In the genomic region with DNA sequence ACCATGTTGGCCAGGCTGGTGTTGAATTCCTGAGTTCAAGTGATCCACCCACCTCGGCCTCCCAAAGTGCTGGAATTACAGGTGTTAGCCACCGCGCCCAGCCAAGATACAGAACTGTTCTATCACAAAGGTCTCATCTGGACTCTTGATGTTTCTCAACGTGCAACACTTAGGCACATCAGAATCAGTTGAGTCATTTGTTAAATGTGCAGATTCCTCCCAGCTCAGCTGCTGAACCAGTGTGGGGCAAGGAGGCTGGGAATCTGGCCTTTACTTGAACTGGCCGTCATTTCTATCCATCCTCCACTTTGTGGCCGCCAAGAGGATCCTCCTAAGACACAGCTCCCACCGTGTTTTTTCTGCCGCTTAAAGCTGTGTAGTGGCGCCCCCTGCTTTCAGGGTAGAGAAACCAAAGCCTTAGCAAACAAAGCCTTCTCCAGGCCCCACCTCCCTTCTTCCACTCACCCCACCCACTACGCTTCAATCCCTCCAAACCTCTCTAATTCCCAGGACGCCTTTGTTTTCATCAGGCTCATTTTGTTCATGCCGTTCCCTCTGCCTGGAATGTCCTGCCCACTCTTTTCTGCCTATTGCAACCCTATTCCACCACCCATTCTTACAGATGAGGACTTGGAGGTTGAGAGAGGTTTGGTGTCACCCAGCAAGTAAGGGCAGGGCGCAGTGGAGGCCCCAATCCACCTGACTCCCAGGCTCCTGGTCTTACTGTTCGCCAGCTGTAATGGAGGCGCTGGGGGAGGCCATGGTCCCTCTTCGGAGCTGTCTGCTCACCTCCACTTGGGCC, we compare ENCODE assay signal across 8 cellular contexts. TPM values are rescaled to one million over a fixed set of nuclear protein-coding genes. Genes with fewer than 3 reads are reported as not detected.
DNase-seq lines count a peak whose midpoint lies in the region; ATAC-seq and TF ChIP-seq lines count a peak whose summit lies in the region.
"Had no signal": no experiment of that assay in that cellular context is flagged by ENCODE, and none has a peak within 500 bp of the region (broad histone marks: within the 10 kb centered on the region; RNA-seq: fewer than 3 reads in every experiment).

No MANE protein-coding gene starts in this region.

- no peak overlapping the region for H3K27ac Mint-ChIP-seq in stimulated activated memory B cell treated with anti-CD40 and anti-IgM and Interleukin-4, amounts not matched to agents 10 μg/mL and 1 μg/mL and 100 μg/mL, for 72 hours
- H3K27ac Mint-ChIP-seq: T-helper 1 cell treated with Interleukin-12 subunit alpha and Interleukin-12 subunit beta and Interleukin-4 antibody, amounts not matched to agents 30 μg/mL and 1 μg/mL, for 36 hours had no signal

- no peak for TF ChIP-seq POLR2A in NB4 (IDR thresholded peaks at IDR 0.05; ENCODE audit: extremely low read depth, insufficient read length)

- H3K4me1 Mint-ChIP-seq in stimulated activated memory B cell treated with anti-CD40 and anti-IgM and Interleukin-4, amounts not matched to agents 10 μg/mL and 1 μg/mL and 100 μg/mL, for 72 hours: no peaks in the 10 kb centered on the region

- DNase-seq in GM10266 (ENCODE audit: extremely low spot score) (no peak), NB4 (ENCODE audit: low read depth) (peak; percentile 81), brain microvascular endothelial cell (peak; percentile 45), mesenchymal stem cell (peak; percentile 80), NCI-H128 (lab: John Stamatoyannopoulos, UW; ENCODE audit: unreplicated experiment) (no peak)

- peak overlapping the region; percentile 25 for H4K91ac ChIP-seq in mesenchymal stem cell (ENCODE audit: low read length)

- H3K27ac ChIP-seq in brain microvascular endothelial cell (no peak overlapping the region), mesenchymal stem cell (ENCODE audit: low read length, poor library complexity, severe bottlenecking) (no peak overlapping the region)

- H3K9me3 Mint-ChIP-seq in stimulated activated memory B cell treated with anti-CD40 and anti-IgM and Interleukin-4, amounts not matched to agents 10 μg/mL and 1 μg/mL and 100 μg/mL, for 72 hours: no peaks in the 10 kb centered on the region
- H3K9me3 Mint-ChIP-seq: T-helper 1 cell treated with Interleukin-12 subunit alpha and Interleukin-12 subunit beta and Interleukin-4 antibody, amounts not matched to agents 30 μg/mL and 1 μg/mL, for 36 hours had no signal

- no peaks in the 10 kb centered on the region for H3K9me3 ChIP-seq in mesenchymal stem cell (ENCODE audit: control insufficient read depth, low read length)

- no peak overlapping the region for H2BK15ac ChIP-seq in mesenchymal stem cell (ENCODE audit: low read depth, poor library complexity, severe bottlenecking)

- H3K36me3 Mint-ChIP-seq in stimulated activated memory B cell treated with anti-CD40 and anti-IgM and Interleukin-4, amounts not matched to agents 10 μg/mL and 1 μg/mL and 100 μg/mL, for 72 hours: no peaks in the 10 kb centered on the region

- peak overlapping the region; percentile 46 for H2AFZ ChIP-seq in mesenchymal stem cell (ENCODE audit: low read depth, low read length)

- H3K4ac ChIP-seq in mesenchymal stem cell (ENCODE audit: low read depth in 1 of 2, low read length in 2 of 2): no peak overlapping the region

- H3K18ac ChIP-seq in mesenchymal stem cell (ENCODE audit: low read depth in 1 of 2, low read length in 2 of 2): peak overlapping the region in 1 of 2 experiments; percentile 72

- H3K4me3 Mint-ChIP-seq in stimulated activated memory B cell treated with anti-CD40 and anti-IgM and Interleukin-4, amounts not matched to agents 10 μg/mL and 1 μg/mL and 100 μg/mL, for 72 hours: no peak overlapping the region
- H3K4me3 Mint-ChIP-seq: T-helper 1 cell treated with Interleukin-12 subunit alpha and Interleukin-12 subunit beta and Interleukin-4 antibody, amounts not matched to agents 30 μg/mL and 1 μg/mL, for 36 hours had no signal

- H3K27me3 ChIP-seq in brain microvascular endothelial cell (replicated peaks) (peaks cover 9% of the 10 kb centered on the region), mesenchymal stem cell (ENCODE audit: control insufficient read depth in 1 of 2, insufficient read depth in 1 of 2, low read length in 2 of 2) (no peaks in the 10 kb centered on the region)

- no peak overlapping the region for H3K4me2 ChIP-seq in mesenchymal stem cell (ENCODE audit: low read length, poor library complexity, severe bottlenecking)

- peak overlapping the region in 1 of 2 experiments; percentile 17 for H3K23ac ChIP-seq in mesenchymal stem cell (ENCODE audit: low read length in 2 of 2)

- H3K14ac ChIP-seq in mesenchymal stem cell (ENCODE audit: low read length in 2 of 2): no peak overlapping the region

- in situ Hi-C loops in brain microvascular endothelial cell (cut with HindIII; ENCODE audit: low pct_ligation_motif_present, low sequenced_read_pairs): no loop called here

- no peaks in the 10 kb centered on the region for H3K79me1 ChIP-seq in mesenchymal stem cell (replicated peaks; ENCODE audit: low read length, poor library complexity, severe bottlenecking)

- H2AK5ac ChIP-seq in mesenchymal stem cell (ENCODE audit: low read length, severe bottlenecking): no peak overlapping the region

- H4K8ac ChIP-seq in mesenchymal stem cell (ENCODE audit: low read length): peak overlapping the region; percentile 52

- peaks cover 11% of the 10 kb centered on the region for H3K27me3 Mint-ChIP-seq in stimulated activated memory B cell treated with anti-CD40 and anti-IgM and Interleukin-4, amounts not matched to agents 10 μg/mL and 1 μg/mL and 100 μg/mL, for 72 hours

- TF ChIP-seq CTCF in GM10266 (IDR thresholded peaks at IDR 0.05; ENCODE audit: control insufficient read depth, insufficient read depth, low read depth, missing control alignments): peak; percentile 38
- peak; percentile 70 for TF ChIP-seq CTCF in NB4 (IDR thresholded peaks at IDR 0.05; ENCODE audit: low read depth, low read length)
- peak; percentile 72 for TF ChIP-seq CTCF in brain microvascular endothelial cell (IDR thresholded peaks at IDR 0.05; ENCODE audit: low read depth, low read length, missing control alignments)

- H3K9ac ChIP-seq in mesenchymal stem cell (ENCODE audit: low read length): no peak overlapping the region

- no peaks in the 10 kb centered on the region for H3K36me3 ChIP-seq in brain microvascular endothelial cell (replicated peaks)
- no peaks in the 10 kb centered on the region for H3K36me3 ChIP-seq in mesenchymal stem cell (ENCODE audit: control insufficient read depth in 1 of 2, insufficient read depth in 2 of 2, low read depth in 1 of 2, low read length in 2 of 2)

- peaks cover 22% of the 10 kb centered on the region for H3K4me1 ChIP-seq in mesenchymal stem cell (ENCODE audit: control insufficient read depth, insufficient read depth, low read depth, low read length)

- 56% methylated on average over 15 of the region's 16 CpGs for WGBS in mesenchymal stem cell

- no peak overlapping the region for H2BK5ac ChIP-seq in mesenchymal stem cell (ENCODE audit: low read depth, low read length, poor library complexity, severe bottlenecking)

- H2BK120ac ChIP-seq in mesenchymal stem cell (ENCODE audit: low read depth, low read length): no peak overlapping the region

- no peak overlapping the region for H3K4me3 ChIP-seq in NB4 (ENCODE audit: low read depth, low read length)
- H3K4me3 ChIP-seq in brain microvascular endothelial cell (ENCODE audit: low read depth, low read length): no peak overlapping the region
- H3K4me3 ChIP-seq in mesenchymal stem cell (ENCODE audit: insufficient read depth in 1 of 2, low read depth in 1 of 2, low read length in 2 of 2): no peak overlapping the region

- ATAC-seq in HG02798 (IDR thresholded peaks at IDR 0.05; ENCODE audit: poor library complexity, unreplicated experiment): no peak
- ATAC-seq in stimulated activated memory B cell treated with anti-CD40 and anti-IgM and Interleukin-4, amounts not matched to agents 10 μg/mL and 1 μg/mL and 100 μg/mL, for 72 hours: no peak

- H2BK12ac ChIP-seq in mesenchymal stem cell (ENCODE audit: low read length in 2 of 2): peak overlapping the region in 1 of 2 experiments; percentile 37

RNA-seq across cellular contexts. Expression of gene SPEG, which starts 0.8 kb away (rescaled TPM):
- polyA plus RNA-seq in mesenchymal stem cell (2013, experiment 1 of 2): 19.3 TPM
- polyA plus RNA-seq in mesenchymal stem cell (2013, experiment 2 of 2): 19.1 TPM

RNA-seq across cellular contexts. Expression of gene DES, which starts 15.7 kb away (rescaled TPM):
- polyA plus RNA-seq in mesenchymal stem cell (2013, experiment 1 of 2): 1.2 TPM
- polyA plus RNA-seq in mesenchymal stem cell (2013, experiment 2 of 2): 1.8 TPM

RNA-seq across cellular contexts. Expression of gene DNPEP, which starts 46.2 kb away (rescaled TPM):
- polyA plus RNA-seq in mesenchymal stem cell (2013, experiment 1 of 2): 67.3 TPM
- 68.7 TPM for polyA plus RNA-seq in mesenchymal stem cell (2013, experiment 2 of 2)

Comparison
In these comparisons a context has a peak if more than half of its experiments do, and no peak if none do; other contexts are left out.
1. DNase-seq: peak in NB4 (single experiment), brain microvascular endothelial cell (single experiment) and mesenchymal stem cell (single experiment); none in GM10266 (single experiment) and NCI-H128 (single experiment).
2. Peak in every context shown above with its lines, with median percentiles within 50 percentile points of each other: CTCF ChIP-seq.